9 cellular contexts compared by ENCODE assay signal in genomic region chr12:89862511-89863331, GRCh38.
A peak's percentile ranks its signal among the peaks of the same experiment; 100 is the strongest.
DNase-seq lines count a peak whose midpoint lies in the region; ATAC-seq, FAIRE-seq and TF ChIP-seq lines count a peak whose summit lies in the region.
"Had no signal": no experiment of that assay in that cellular context is flagged by ENCODE, and none has a peak within 500 bp of the region (broad histone marks: within the 10 kb centered on the region; RNA-seq: fewer than 3 reads in every experiment).

No MANE protein-coding gene starts in this region.

- ATAC-seq in HG03039 (IDR thresholded peaks at IDR 0.05; ENCODE audit: unreplicated experiment) (peak; percentile 45), pancreas (peak in 3 of 4 donors; percentile 32 to 81 (median 77))
- ATAC-seq: body of pancreas had no signal

- H3K36me3 ChIP-seq in H1 (ENCODE audit: control insufficient read depth in 2 of 4, insufficient read depth in 4 of 4, low read length in 3 of 4), result peaks cover 0 to 3% (median 0%) of the 10 kb centered on the region in 4 experiments; a peak in 1 of 8 replicates
- no peaks in the 10 kb centered on the region for H3K36me3 ChIP-seq in pancreas

- no peak overlapping the region for H2BK20ac ChIP-seq in H1 (ENCODE audit: low read length)

- H2AK5ac ChIP-seq in H1 (ENCODE audit: low read depth, low read length), result no peak overlapping the region

- no peak for TF ChIP-seq EP300 in H1 (IDR thresholded peaks at IDR 0.05; ENCODE audit: borderline replicate concordance in 1 of 2, low read depth in 2 of 2, low read length in 2 of 2)

- H3K9me3 Mint-ChIP-seq in activated naive CD4-positive, alpha-beta T cell treated with anti-CD3 and anti-CD28 coated beads for 36 hours, result no peaks in the 10 kb centered on the region

- CTCF ChIA-PET in activated naive CD4-positive, alpha-beta T cell treated with anti-CD3 and anti-CD28 coated beads for 36 hours (lab: Charles Lee), result no interaction called here
- CTCF ChIA-PET in H1 (lab: Charles Lee; ENCODE audit: partially characterized antibody), result interaction anchor here (0.6 kb wide), 1 partner anchor 90 kb away, joined by 3 read pairs; no protein-coding TSS in a partner anchor

- peaks cover 39% of the 10 kb centered on the region for H3K4me1 Mint-ChIP-seq in activated naive CD4-positive, alpha-beta T cell treated with anti-CD3 and anti-CD28 coated beads for 36 hours (ENCODE audit: low read depth)

- no peak for TF ChIP-seq POLR2A in H1 (IDR thresholded peaks at IDR 0.05; ENCODE audit: control extremely low read depth in 1 of 2, low read depth in 2 of 2, low read length in 2 of 2)

- intact Hi-C loops in activated naive CD4-positive, alpha-beta T cell treated with anti-CD3 and anti-CD28 coated beads for 36 hours (cut with micrococcal nuclease), result loop anchor here (1.0 to 5.0 kb wide), 10 partner anchors 18 to 822 kb away; no protein-coding TSS in a partner anchor
- intact Hi-C loops in pancreas (cut with DNase I), result no loop called here

- FAIRE-seq in H1 (lab: Jason Lieb, UNC), result no peak
- no peak for FAIRE-seq in pancreas (lab: Jason Lieb, UNC)

- no peak overlapping the region for H3K27ac ChIP-seq in H1 (ENCODE audit: low read depth, low read length)
- H3K27ac ChIP-seq in pancreas, result peak overlapping the region in 2 of 4 donors; percentile 3 to 55

- no peaks in the 10 kb centered on the region for H3K4me1 ChIP-seq in H1 (replicated peaks in 1 of 4; ENCODE audit: control insufficient read depth in 3 of 4, insufficient read depth in 4 of 4, low read length in 3 of 4)
- no peaks in the 10 kb centered on the region for H3K4me1 ChIP-seq in pancreas
- H3K4me1 ChIP-seq: body of pancreas had no signal

- H3K23ac ChIP-seq in H1 (ENCODE audit: insufficient read length), result no peak overlapping the region

- H3K27me3 ChIP-seq in H1 (replicated peaks in 1 of 4; ENCODE audit: control insufficient read depth in 3 of 4, extremely low read depth in 1 of 4, insufficient read depth in 3 of 4, low read length in 3 of 4) (peaks cover 15 to 43% (median 29%) of the 10 kb centered on the region in 4 experiments; a peak in 5 of 7 replicates), pancreas (no peaks in the 10 kb centered on the region)
- H3K27me3 ChIP-seq: body of pancreas had no signal

- POLR2A ChIA-PET in H1 (lab: Charles Lee; ENCODE audit: partially characterized antibody), result no interaction called here

- no peak overlapping the region for H3K14ac ChIP-seq in H1 (ENCODE audit: insufficient read length)

- no peak for TF ChIP-seq RAD21 in H1 (IDR thresholded peaks at IDR 0.05 in 1 of 2, conservative IDR thresholded peaks at IDR 0.05 in 1 of 2; ENCODE audit: low read depth in 2 of 2, low read length in 2 of 2)

- no peak overlapping the region for H3K4ac ChIP-seq in H1 (replicated peaks; ENCODE audit: insufficient read length, low read depth, low read length)

- peak overlapping the region; percentile 92 for H3K27ac Mint-ChIP-seq in activated naive CD4-positive, alpha-beta T cell treated with anti-CD3 and anti-CD28 coated beads for 36 hours

- no peak overlapping the region for H2BK5ac ChIP-seq in H1 (ENCODE audit: low read depth, low read length)

- 79% methylated on average over 6 of the region's 6 CpGs; no CpG with 5 or more reads in 1 of the 2 experiments for WGBS in H1 (ENCODE audit: extremely low coverage in 1 of 2, insufficient coverage in 1 of 2, insufficient read length in 1 of 2, insufficient replicate concordance in 2 of 2, low coverage in 1 of 2, low lambda C conversion rate in 2 of 2, missing lambda C conversion rate in 1 of 2), 2 experiments
- 62 to 68% methylated on average over 6 of the region's 6 CpGs for WGBS in pancreas, 2 donors

- H3K56ac ChIP-seq in H1 (replicated peaks; ENCODE audit: insufficient read length, low read depth, low read length), result no peak overlapping the region

- no peaks in the 10 kb centered on the region for H3K27me3 Mint-ChIP-seq in activated naive CD4-positive, alpha-beta T cell treated with anti-CD3 and anti-CD28 coated beads for 36 hours (ENCODE audit: low read depth)

- no peak overlapping the region for H4K8ac ChIP-seq in H1 (ENCODE audit: extremely low read depth, insufficient read depth, low read length)

- TF ChIP-seq CTCF in H1 (IDR thresholded peaks at IDR 0.05; ENCODE audit: control extremely low read depth in 1 of 3, insufficient read depth in 1 of 3, low read depth in 1 of 3, low read length in 3 of 3) (no peak), pancreas (IDR thresholded peaks at IDR 0.05) (no peak)

- H3K9ac ChIP-seq in H1 (replicated peaks in 1 of 4; ENCODE audit: extremely low read depth in 1 of 4, low read depth in 3 of 4, low read length in 3 of 4), result no peak overlapping the region

- no peak overlapping the region for H3K4me2 ChIP-seq in H1 (ENCODE audit: insufficient read depth in 1 of 2, low read depth in 2 of 2, low read length in 2 of 2)

- no peak overlapping the region for H2BK120ac ChIP-seq in H1 (replicated peaks; ENCODE audit: low read depth, low read length)

- H2BK12ac ChIP-seq in H1 (ENCODE audit: low read depth, low read length), result peak overlapping the region; percentile 1; the same call in 1 of the 2 replicates

- H3K79me2 ChIP-seq in H1 (ENCODE audit: control insufficient read depth in 1 of 2, insufficient read depth in 2 of 2, low read length in 2 of 2), result no peaks in the 10 kb centered on the region

- no peak overlapping the region for H2BK15ac ChIP-seq in H1 (ENCODE audit: low read length)

- H3K4me3 Mint-ChIP-seq in activated naive CD4-positive, alpha-beta T cell treated with anti-CD3 and anti-CD28 coated beads for 36 hours, result peak overlapping the region; percentile 70

- H3K36me3 Mint-ChIP-seq in activated naive CD4-positive, alpha-beta T cell treated with anti-CD3 and anti-CD28 coated beads for 36 hours (ENCODE audit: low read depth), result no peaks in the 10 kb centered on the region

- H3K4me3 ChIP-seq in H1 (ENCODE audit: extremely low read depth in 1 of 4, insufficient read depth in 2 of 4, low read depth in 3 of 4, low read length in 4 of 4), result no peak overlapping the region
- no peak overlapping the region for H3K4me3 ChIP-seq in pancreas
- H3K4me3 ChIP-seq: body of pancreas had no signal

- H3K79me1 ChIP-seq in H1 (ENCODE audit: low read depth, low read length), result no peaks in the 10 kb centered on the region

- H4K20me1 ChIP-seq in H1 (replicated peaks in 1 of 2; ENCODE audit: control insufficient read depth in 1 of 2, insufficient read depth in 2 of 2, low read length in 2 of 2), result no peaks in the 10 kb centered on the region

- peak; percentile 57 for DNase-seq in activated naive CD4-positive, alpha-beta T cell treated with anti-CD3 and anti-CD28 coated beads for 36 hours
- DNase-seq in activated naive CD4-positive, alpha-beta T cell (lab: John Stamatoyannopoulos, UW), result no peak
- DNase-seq in SKM-1 (lab: John Stamatoyannopoulos, UW; ENCODE audit: unreplicated experiment), result peak; percentile 26
- no peak for DNase-seq in H1 (ENCODE audit: low read depth in 1 of 2, low spot score in 2 of 2)
- DNase-seq in pancreas, result peak in 1 of 6 donors; percentile 30
- DNase-seq in NCI-H1930 (lab: John Stamatoyannopoulos, UW), result no peak
- no peak for DNase-seq in NCI-H1105 (lab: John Stamatoyannopoulos, UW)

- H3K18ac ChIP-seq in H1 (ENCODE audit: extremely low read depth, low read length), result no peak overlapping the region

- H3K23me2 ChIP-seq in H1 (ENCODE audit: low read depth, low read length), result no peaks in the 10 kb centered on the region

- H3K9me3 ChIP-seq in H1 (ENCODE audit: insufficient read depth in 2 of 2, low read depth in 1 of 2, low read length in 1 of 2) (peaks cover 0 to 2% of the 10 kb centered on the region in 2 experiments; a peak in 1 of 4 replicates), pancreas (no peaks in the 10 kb centered on the region)
- H3K9me3 ChIP-seq: body of pancreas had no signal

- H4K5ac ChIP-seq in H1 (ENCODE audit: insufficient read length, low read depth, low read length), result no peak overlapping the region

- H4K91ac ChIP-seq in H1 (replicated peaks; ENCODE audit: insufficient read length, low read length), result no peak overlapping the region

- no peak overlapping the region for H2AFZ ChIP-seq in H1 (ENCODE audit: low read length)

TF ChIP-seq in H1, 55 proteins besides CTCF, POLR2A, EP300 and RAD21:
- TF ChIP-seq SP2 (IDR thresholded peaks at IDR 0.05; ENCODE audit: low read length) (no peak), RXRA (IDR thresholded peaks at IDR 0.05; ENCODE audit: insufficient read depth, low read depth, low read length) (no peak), CREB1 (IDR thresholded peaks at IDR 0.05) (no peak), SP4 (IDR thresholded peaks at IDR 0.05; ENCODE audit: low read length) (no peak), SRF (IDR thresholded peaks at IDR 0.05; ENCODE audit: low read depth, low read length) (no peak), CHD1 (IDR thresholded peaks at IDR 0.05; ENCODE audit: low read depth, low read length) (no peak), NANOG (IDR thresholded peaks at IDR 0.05; ENCODE audit: insufficient read depth, low read depth, low read length, poor library complexity, severe bottlenecking) (no peak), ZNF274 (IDR thresholded peaks at IDR 0.05; ENCODE audit: borderline replicate concordance, extremely low read depth, low read length) (no peak), RFX5 (IDR thresholded peaks at IDR 0.05; ENCODE audit: borderline replicate concordance, low read depth, low read length) (no peak), KDM5A (IDR thresholded peaks at IDR 0.05; ENCODE audit: low read length) (no peak), SP1 (IDR thresholded peaks at IDR 0.05; ENCODE audit: low read depth, low read length) (no peak)

Comparison
In these comparisons a context has a peak if more than half of its experiments do, and no peak if none do; other contexts are left out.
1. DNase-seq: peak in activated naive CD4-positive, alpha-beta T cell treated with anti-CD3 and anti-CD28 coated beads for 36 hours (single experiment) and SKM-1 (single experiment); none in activated naive CD4-positive, alpha-beta T cell (0 of 4), H1 (0 of 2), NCI-H1930 (0 of 2) and NCI-H1105 (single experiment).